In the genomic region with DNA sequence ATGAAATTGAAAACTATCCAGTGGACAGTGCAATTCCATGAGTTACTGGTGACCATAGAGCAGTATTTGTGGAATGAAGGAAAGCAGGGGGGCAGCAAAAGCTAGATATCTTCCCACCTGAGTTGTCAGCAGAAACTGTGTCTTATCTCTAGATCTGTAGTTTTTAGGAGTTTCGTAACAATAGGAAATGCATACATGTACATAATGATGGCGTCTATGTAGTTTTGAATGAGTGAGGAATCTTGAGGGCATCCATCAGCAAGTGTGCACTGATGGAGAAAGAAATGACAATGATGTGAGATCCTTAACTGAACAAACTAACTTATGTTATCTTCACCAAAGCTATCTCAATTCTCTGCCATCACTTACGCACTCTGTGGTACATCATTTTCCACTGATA, we compare ENCODE assay signal across 34 cellular contexts.
"Had no signal": no experiment of that assay in that cellular context is flagged by ENCODE, and none has a peak within 500 bp of the region (broad histone marks: within the 10 kb centered on the region; RNA-seq: fewer than 3 reads in every experiment).

No MANE protein-coding gene starts in this region.

- ATAC-seq: activated CD8-positive, alpha-beta memory T cell treated with anti-CD3 and anti-CD28 coated beads, Interleukin-2, amount 10 ng/mL, durations not matched to agents 7 days and 5 days; activated T-cell treated with anti-CD3 and anti-CD28 coated beads, Interleukin-2, amount 50 U/mL, for 72 hours; activated T-helper 17 cell treated with anti-CD3 and anti-CD28 coated beads, Interleukin-2, amount 50 U/mL, for 72 hours had no signal

- H3K27me3 ChIP-seq: brain microvascular endothelial cell, MG63 had no signal

- H3K36me3 ChIP-seq: brain microvascular endothelial cell, MG63, WERI-Rb-1 had no signal

- H3K4me2 ChIP-seq: PC-9 had no signal

- H3K27ac ChIP-seq: brain microvascular endothelial cell, PC-9, SK-N-MC, WERI-Rb-1 had no signal

- DNase-seq: activated CD4-positive, alpha-beta memory T cell treated with anti-CD3 and anti-CD28 coated beads, Interleukin-2, amount 10 ng/mL, durations not matched to agents 7 days and 5 days; activated CD4-positive, alpha-beta T cell treated with anti-CD3 and anti-CD28 coated beads for 1 hour; activated CD4-positive, alpha-beta T cell treated with anti-CD3 and anti-CD28 coated beads for 48 hours; activated CD4-positive, CD25-positive, alpha-beta regulatory T cell; activated CD8-positive, alpha-beta memory T cell treated with anti-CD3 and anti-CD28 coated beads for 24 hours; activated CD8-positive, alpha-beta memory T cell treated with anti-CD3 and anti-CD28 coated beads, Interleukin-2, amount 10 ng/mL, durations not matched to agents 7 days and 5 days; activated effector memory CD4-positive, alpha-beta T cell treated with anti-CD3 and anti-CD28 coated beads, Interleukin-2, amount 50 U/mL, for 16 hours; activated naive CD4-positive, alpha-beta T cell; activated naive CD4-positive, alpha-beta T cell treated with anti-CD3 and anti-CD28 coated beads, Interleukin-2, amount 50 U/mL, for 16 hours; activated naive CD8-positive, alpha-beta T cell treated with anti-CD3 and anti-CD28 coated beads for 36 hours; activated T-cell treated with anti-CD3 and anti-CD28 coated beads, Interleukin-2, amount 50 U/mL, for 1 hour; activated T-cell treated with anti-CD3 and anti-CD28 coated beads, Interleukin-2, amount 50 U/mL, for 72 hours; amniotic stem cell; aorta; brain microvascular endothelial cell; central memory CD4-positive, alpha-beta T cell; Kasumi-1; MG63; NCI-H1092; NCI-H1436 treated with DMSO at 0.1 percent for 48 hours; NCI-H1694 treated with DMSO at 0.1 percent for 48 hours; NCI-H2029; NCI-H345; NCI-H510A; NCI-H748 treated with DMSO at 0.1 percent for 48 hours; NK-92 treated with Interleukin-12 subunit alpha and Interleukin-12 subunit beta, amount 100 ng/mL, for 24 hours; PC-9; Right ventricle myocardium superior; T1000; WERI-Rb-1 had no signal

- H2AFZ ChIP-seq: PC-9 had no signal

- H3K4me3 ChIP-seq: MG63, PC-9, SK-N-MC had no signal

- FAIRE-seq: colon, RCC 7860 had no signal

- H3K9me3 ChIP-seq: MG63 had no signal
